In genomic region chr14:101810897-101811620, GRCh38 we compare ENCODE assay signal across 8 cellular contexts. TPM values are rescaled to one million over a fixed set of nuclear protein-coding genes. Genes with fewer than 3 reads are reported as not detected.
DNase-seq lines count a peak whose midpoint lies in the region; ATAC-seq, FAIRE-seq and TF ChIP-seq lines count a peak whose summit lies in the region.

No MANE protein-coding gene starts in this region.

- no peak for TF ChIP-seq CTCF in A549 (IDR thresholded peaks at IDR 0.05)
- TF ChIP-seq CTCF in astrocyte of the cerebellum (IDR thresholded peaks at IDR 0.05; ENCODE audit: low read depth, low read length, missing control alignments), result no peak

- TF ChIP-seq EP300 in A549 (IDR thresholded peaks at IDR 0.05), result no peak

- peaks cover 6% of the 10 kb centered on the region; the same call in 1 of the 2 replicates for H3K36me3 ChIP-seq in HUES6 (ENCODE audit: control insufficient read depth, insufficient read depth, low read length)

- 65% methylated on average over 5 of the region's 5 CpGs for WGBS in A549 (ENCODE audit: missing lambda C conversion rate)

- DNase-seq in A549 (ENCODE audit: low read depth in 1 of 2, low spot score in 1 of 2) (no peak), astrocyte of the cerebellum (ENCODE audit: low read depth) (no peak), memory B cell (ENCODE audit: low spot score in 2 of 2) (no peak), GOT3 (lab: John Stamatoyannopoulos, UW) (no peak), NCI-H2227 (lab: John Stamatoyannopoulos, UW; ENCODE audit: unreplicated experiment) (no peak), hypothalamus (lab: John Stamatoyannopoulos, UW) (no peak)

- no peak for ATAC-seq in A549
- no peak for ATAC-seq in memory B cell (ENCODE audit: low read depth)
- no peak for ATAC-seq in HG02571 (IDR thresholded peaks at IDR 0.05; ENCODE audit: unreplicated experiment)

- no peak for FAIRE-seq in A549 (lab: Jason Lieb, UNC)

- H3K36me3 Mint-ChIP-seq in memory B cell, result peaks cover 17% of the 10 kb centered on the region

- H3K4me3 Mint-ChIP-seq in memory B cell, result peak overlapping the region; percentile 97

- in situ Hi-C loops in astrocyte of the cerebellum (cut with HindIII; ENCODE audit: low sequenced_read_pairs), result loop anchor here (5.0 kb wide), 1 partner anchor 46 kb away; no protein-coding TSS in a partner anchor

- H3K4me3 ChIP-seq in A549, result peak overlapping the region; percentile 59
- H3K4me3 ChIP-seq in HUES6 (ENCODE audit: low read depth, low read length), result peak overlapping the region; percentile 78
- H3K4me3 ChIP-seq in astrocyte of the cerebellum (ENCODE audit: low read depth, low read length), result peak overlapping the region; percentile 70

- POLR2A ChIA-PET in A549 (lab: Yijun Ruan, JAX), result interaction anchor here (0.7 kb wide), 1 partner anchor 13 kb away, joined by 3 read pairs; no protein-coding TSS in a partner anchor

- TF ChIP-seq RAD21 in A549 (conservative IDR thresholded peaks at IDR 0.05 in 1 of 2, IDR thresholded peaks at IDR 0.05 in 1 of 2), result no peak

- H3K27ac Mint-ChIP-seq in memory B cell, result peak overlapping the region; percentile 99

- H3K9me3 Mint-ChIP-seq in memory B cell, result no peaks in the 10 kb centered on the region

- no peaks in the 10 kb centered on the region for H3K27me3 Mint-ChIP-seq in memory B cell

- peaks cover 28% of the 10 kb centered on the region for H3K4me1 Mint-ChIP-seq in memory B cell

- peak overlapping the region; percentile 84 for H3K4me2 ChIP-seq in A549

- H3K9me3 ChIP-seq in A549 (no peaks in the 10 kb centered on the region), HUES6 (ENCODE audit: control insufficient read depth, insufficient read depth, low read depth, low read length) (no peaks in the 10 kb centered on the region; the same call in 1 of the 2 replicates)

- H3K9ac ChIP-seq in HUES6 (ENCODE audit: low read length), result no peak overlapping the region

- H3K27ac ChIP-seq in A549 (peak overlapping the region; percentile 83 to 92), HUES6 (ENCODE audit: low read depth, low read length) (peak overlapping the region; percentile 88; the same call in 1 of the 2 replicates)

- no peaks in the 10 kb centered on the region for H3K27me3 ChIP-seq in HUES6 (ENCODE audit: control insufficient read depth, insufficient read depth, low read length)

- H3K4me1 ChIP-seq in A549 (peaks cover 51% of the 10 kb centered on the region), HUES6 (ENCODE audit: control insufficient read depth, insufficient read depth, low read length) (peaks cover 6% of the 10 kb centered on the region)

- no peak for TF ChIP-seq POLR2A in A549 (IDR thresholded peaks at IDR 0.05; ENCODE audit: low read length)

- CTCF ChIA-PET in A549 (lab: Yijun Ruan, JAX), result interaction anchor here (5.1 kb wide), 1 partner anchor 40 kb away, joined by 25 read pairs; no protein-coding TSS in a partner anchor

TF ChIP-seq in A549, 52 proteins besides CTCF, POLR2A, EP300 and RAD21:
- TF ChIP-seq HOXB5 (CRISPR knock-in tag; IDR thresholded peaks at IDR 0.05), result no peak
- no peak for TF ChIP-seq HES2 (IDR thresholded peaks at IDR 0.05)
- no peak for TF ChIP-seq CBX8 (IDR thresholded peaks at IDR 0.05)
- TF ChIP-seq ZFP36 (IDR thresholded peaks at IDR 0.05; ENCODE audit: borderline replicate concordance, partially characterized antibody), result no peak

RNA-seq across cellular contexts. Expression of gene PPP2R5C, which starts 49.5 kb away (rescaled TPM):
- 133 and 150 TPM in 2 replicates for polyA plus RNA-seq in A549 (2011; rRNA removed)
- polyA plus RNA-seq in A549 (2012; cell fraction: cytosol; rRNA removed), result 38.6 and 39.4 TPM in 2 replicates
- polyA plus RNA-seq in A549 (2012; cell fraction: nucleus; rRNA removed), result 30.7 and 45.7 TPM in 2 replicates
- polyA plus RNA-seq in A549 (2017; fragmentation: RNase III; extraction: RNeasy Plus Mini Kit Qiagen cat#74134 plus additional on column Dnase treatment), result 73.7 to 75.3 TPM (median 74.8 TPM) in 3 replicates
- polyA minus RNA-seq in A549 (2011; rRNA and poly(A)+ RNA removed), result 85.5 and 89.5 TPM in 2 replicates
